ENCODE assay signal across 1 cellular context in genomic region chr18:7512326-7512725, GRCh38.
TF ChIP-seq lines count a peak whose summit lies in the region.

No MANE protein-coding gene starts in this region.

TF ChIP-seq in HepG2, 621 proteins besides CTCF, POLR2A, EP300 and RAD21 (continued from another document):
- TF ChIP-seq ARHGAP35 (CRISPR knock-in tag; IDR thresholded peaks at IDR 0.05; ENCODE audit: borderline replicate concordance) = no peak
- no peak for TF ChIP-seq ZNF841 (CRISPR knock-in tag; IDR thresholded peaks at IDR 0.05; ENCODE audit: borderline replicate concordance)
- TF ChIP-seq CENPT (CRISPR knock-in tag; IDR thresholded peaks at IDR 0.05; ENCODE audit: low read depth) = no peak
- no peak for TF ChIP-seq ZNF329 (CRISPR knock-in tag; IDR thresholded peaks at IDR 0.05; ENCODE audit: low read depth)
- no peak for TF ChIP-seq HNF4A (CRISPR knock-in tag; IDR thresholded peaks at IDR 0.05)
- no peak for TF ChIP-seq SMYD3 (CRISPR knock-in tag; IDR thresholded peaks at IDR 0.05)
